ENCODE assay signal across 1 cellular context in the genomic region with DNA sequence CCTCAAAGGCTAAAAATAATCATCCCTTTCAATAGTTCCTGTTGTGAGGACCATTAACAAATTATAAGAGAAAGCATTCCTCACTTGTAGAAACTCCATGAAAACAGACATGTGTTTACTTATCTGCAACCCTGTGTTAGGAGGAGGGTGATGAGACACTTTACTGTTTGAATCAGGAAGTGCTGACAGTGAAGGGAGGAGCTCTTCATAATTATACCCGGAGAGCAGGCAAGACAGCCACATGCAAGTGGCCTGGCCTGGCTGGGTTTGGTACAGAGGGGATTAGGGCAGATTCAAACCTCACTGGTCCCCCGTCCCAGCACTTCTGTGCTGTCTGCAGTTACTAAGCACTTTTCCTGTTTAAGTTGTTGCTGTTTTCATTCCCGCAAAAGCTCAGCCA.
TF ChIP-seq lines count a peak whose summit lies in the region.

No MANE protein-coding gene starts in this region.

TF ChIP-seq in K562, 482 proteins besides CTCF, POLR2A, EP300 and RAD21 (continued from another document):
- TF ChIP-seq, protein P1, sequence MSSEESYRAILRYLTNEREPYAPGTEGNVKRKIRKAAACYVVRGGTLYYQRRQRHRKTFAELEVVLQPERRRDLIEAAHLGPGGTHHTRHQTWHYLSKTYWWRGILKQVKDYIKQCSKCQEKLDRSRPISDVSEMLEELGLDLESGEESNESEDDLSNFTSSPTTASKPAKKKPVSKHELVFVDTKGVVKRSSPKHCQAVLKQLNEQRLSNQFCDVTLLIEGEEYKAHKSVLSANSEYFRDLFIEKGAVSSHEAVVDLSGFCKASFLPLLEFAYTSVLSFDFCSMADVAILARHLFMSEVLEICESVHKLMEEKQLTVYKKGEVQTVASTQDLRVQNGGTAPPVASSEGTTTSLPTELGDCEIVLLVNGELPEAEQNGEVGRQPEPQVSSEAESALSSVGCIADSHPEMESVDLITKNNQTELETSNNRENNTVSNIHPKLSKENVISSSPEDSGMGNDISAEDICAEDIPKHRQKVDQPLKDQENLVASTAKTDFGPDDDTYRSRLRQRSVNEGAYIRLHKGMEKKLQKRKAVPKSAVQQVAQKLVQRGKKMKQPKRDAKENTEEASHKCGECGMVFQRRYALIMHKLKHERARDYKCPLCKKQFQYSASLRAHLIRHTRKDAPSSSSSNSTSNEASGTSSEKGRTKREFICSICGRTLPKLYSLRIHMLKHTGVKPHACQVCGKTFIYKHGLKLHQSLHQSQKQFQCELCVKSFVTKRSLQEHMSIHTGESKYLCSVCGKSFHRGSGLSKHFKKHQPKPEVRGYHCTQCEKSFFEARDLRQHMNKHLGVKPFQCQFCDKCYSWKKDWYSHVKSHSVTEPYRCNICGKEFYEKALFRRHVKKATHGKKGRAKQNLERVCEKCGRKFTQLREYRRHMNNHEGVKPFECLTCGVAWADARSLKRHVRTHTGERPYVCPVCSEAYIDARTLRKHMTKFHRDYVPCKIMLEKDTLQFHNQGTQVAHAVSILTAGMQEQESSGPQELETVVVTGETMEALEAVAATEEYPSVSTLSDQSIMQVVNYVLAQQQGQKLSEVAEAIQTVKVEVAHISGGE (CRISPR knock-in tag; IDR thresholded peaks at IDR 0.05) = 0 out of 6 replicates have a peak, but pooled peaks of 1 of the 3 experiments have one; percentile 36
- TF ChIP-seq STAG1 (CRISPR knock-in tag; IDR thresholded peaks at IDR 0.05; ENCODE audit: borderline replicate concordance) (no peak), FIP1L1 (IDR thresholded peaks at IDR 0.05; ENCODE audit: low read depth, low read length, poor library complexity, severe bottlenecking) (no peak)
